Comparison of ENCODE assay signal across 8 cellular contexts in the genomic region with DNA sequence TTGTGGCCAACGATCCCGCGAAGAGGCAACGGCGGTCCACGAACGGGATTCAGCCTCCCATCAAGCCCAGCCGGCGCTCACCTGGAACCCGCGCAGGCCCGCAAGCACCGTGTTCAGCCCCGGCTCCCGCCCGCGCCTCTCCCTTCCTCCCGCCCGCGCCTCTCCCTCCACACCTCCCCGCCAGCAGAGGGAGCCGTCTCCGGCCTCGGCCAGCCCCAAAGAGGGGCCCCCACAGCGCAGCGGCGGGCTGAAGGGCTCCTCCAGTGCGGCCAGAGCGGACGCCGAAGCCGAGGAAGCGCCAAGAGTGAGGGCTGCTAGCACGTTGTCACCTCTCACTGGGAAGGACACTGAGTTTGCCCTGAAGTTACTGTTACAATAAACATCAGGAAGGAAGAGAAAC. TPM values are rescaled to one million over a fixed set of nuclear protein-coding genes. Genes with fewer than 3 reads are reported as not detected.
DNase-seq lines count a peak whose midpoint lies in the region; ATAC-seq and TF ChIP-seq lines count a peak whose summit lies in the region.

No MANE protein-coding gene starts in this region.

- H3K9me3 Mint-ChIP-seq in Calu3 (ENCODE audit: low read depth, unreplicated experiment), result peaks cover 3% of the 10 kb centered on the region
- peaks cover 12% of the 10 kb centered on the region for H3K9me3 Mint-ChIP-seq in T-helper 1 cell treated with Interleukin-12 subunit alpha and Interleukin-12 subunit beta and Interleukin-4 antibody, amounts not matched to agents 30 μg/mL and 1 μg/mL, for 36 hours
- no peaks in the 10 kb centered on the region for H3K9me3 Mint-ChIP-seq in endothelial cell (ENCODE audit: unreplicated experiment)
- H3K9me3 Mint-ChIP-seq in nephron, result peaks cover 20% of the 10 kb centered on the region

- peaks cover 9% of the 10 kb centered on the region for H3K36me3 Mint-ChIP-seq in Calu3 (ENCODE audit: insufficient read depth, unreplicated experiment)
- peaks cover 5% of the 10 kb centered on the region for H3K36me3 Mint-ChIP-seq in T-helper 1 cell treated with Interleukin-12 subunit alpha and Interleukin-12 subunit beta and Interleukin-4 antibody, amounts not matched to agents 30 μg/mL and 1 μg/mL, for 36 hours (ENCODE audit: low read depth)
- peaks cover 10% of the 10 kb centered on the region for H3K36me3 Mint-ChIP-seq in endothelial cell (ENCODE audit: low read depth, unreplicated experiment)
- peaks cover 6% of the 10 kb centered on the region for H3K36me3 Mint-ChIP-seq in nephron (ENCODE audit: low read depth)

- peak overlapping the region; percentile 46 for H3K27ac Mint-ChIP-seq in Calu3 (ENCODE audit: unreplicated experiment)
- H3K27ac Mint-ChIP-seq in T-helper 1 cell treated with Interleukin-12 subunit alpha and Interleukin-12 subunit beta and Interleukin-4 antibody, amounts not matched to agents 30 μg/mL and 1 μg/mL, for 36 hours, result peak overlapping the region; percentile 59
- H3K27ac Mint-ChIP-seq in endothelial cell (ENCODE audit: unreplicated experiment), result no peak overlapping the region
- H3K27ac Mint-ChIP-seq in nephron, result peak overlapping the region in 1 of 3 experiments; percentile 48

- H3K27me3 Mint-ChIP-seq in Calu3 (ENCODE audit: unreplicated experiment) (no peaks in the 10 kb centered on the region), endothelial cell (ENCODE audit: unreplicated experiment) (peaks cover 6% of the 10 kb centered on the region), nephron (ENCODE audit: low read depth) (peaks cover 29% of the 10 kb centered on the region)
- peaks cover 19% of the 10 kb centered on the region for H3K27me3 Mint-ChIP-seq in T-helper 1 cell treated with Interleukin-12 subunit alpha and Interleukin-12 subunit beta and Interleukin-4 antibody, amounts not matched to agents 30 μg/mL and 1 μg/mL, for 36 hours (ENCODE audit: low read depth)

- TF ChIP-seq POLR2A in lower leg skin (IDR thresholded peaks at IDR 0.05), result no peak

- intact Hi-C loops in Calu3 (cut with micrococcal nuclease; ENCODE audit: unreplicated experiment), result loop anchor here (5.0 to 10.0 kb wide), 2 partner anchors 118 to 186 kb away; a partner anchor contains a TSS
- intact Hi-C loops in lower leg skin (cut with DNase I; ENCODE audit: low total_unique reads), result no loop called here

- DNase-seq in Calu3 (peak; percentile 93), endothelial cell (ENCODE audit: low spot score) (peak; percentile 76), lower leg skin (ENCODE audit: low spot score in 2 of 2) (no peak), inferior parietal cortex (ENCODE audit: extremely low spot score) (no peak), NCI-H226 (no peak)

- CTCF ChIA-PET in Calu3 (lab: Charles Lee), result interaction anchor here (0.7 to 2.4 kb wide), 7 partner anchors 32 to 184 kb away, joined by 4 to 15 read pairs (median 5); a partner anchor contains a TSS

- no peak for ATAC-seq in HG02798 (IDR thresholded peaks at IDR 0.05; ENCODE audit: poor library complexity, unreplicated experiment)

- H3K4me1 Mint-ChIP-seq in Calu3 (ENCODE audit: low read depth, unreplicated experiment) (peaks cover 28% of the 10 kb centered on the region), endothelial cell (ENCODE audit: unreplicated experiment) (peaks cover 22% of the 10 kb centered on the region), nephron (peaks cover 14% of the 10 kb centered on the region)
- H3K4me1 Mint-ChIP-seq in T-helper 1 cell treated with Interleukin-12 subunit alpha and Interleukin-12 subunit beta and Interleukin-4 antibody, amounts not matched to agents 30 μg/mL and 1 μg/mL, for 36 hours (ENCODE audit: low read depth), result peaks cover 15% of the 10 kb centered on the region

- H3K4me3 Mint-ChIP-seq in Calu3 (ENCODE audit: low read depth, unreplicated experiment) (peak overlapping the region; percentile 68), endothelial cell (ENCODE audit: unreplicated experiment) (peak overlapping the region; percentile 76), nephron (peak overlapping the region; percentile 76 to 81 (median 76))
- peak overlapping the region; percentile 81 for H3K4me3 Mint-ChIP-seq in T-helper 1 cell treated with Interleukin-12 subunit alpha and Interleukin-12 subunit beta and Interleukin-4 antibody, amounts not matched to agents 30 μg/mL and 1 μg/mL, for 36 hours

- TF ChIP-seq CTCF in Calu3 (IDR thresholded peaks at IDR 0.05; ENCODE audit: unreplicated experiment), result peak; percentile 67
- TF ChIP-seq CTCF in endothelial cell (IDR thresholded peaks at IDR 0.05; ENCODE audit: unreplicated experiment), result peak; percentile 56
- TF ChIP-seq CTCF in nephron (IDR thresholded peaks at IDR 0.05; ENCODE audit: unreplicated experiment in 3 of 3), result peak; percentile 41 to 53 (median 47)
- no peak for TF ChIP-seq CTCF in lower leg skin (IDR thresholded peaks at IDR 0.05)

- no peak overlapping the region for H3K4me3 ChIP-seq in lower leg skin (ENCODE audit: low read depth, poor library complexity, severe bottlenecking)

- BruUV-seq in Calu3 (replicated peaks; lab: Mats Ljungman, UMichigan), result no TSS peak

- 27 to 31% methylated on average over 30 to 32 of the region's 34 CpGs for WGBS in lower leg skin, 2 donors

RNA-seq across cellular contexts. Expression of a gene that starts 55.3 kb away (rescaled TPM):
- total RNA-seq in Calu3 (2022), result 129 and 131 TPM in 2 replicates
- 264 TPM for total RNA-seq in endothelial cell (ENCODE audit: unreplicated experiment)
- 100 to 1,000 TPM; 102 to 139 (median 119) TPM for total RNA-seq in lower leg skin

Comparison
In these comparisons a context has a peak if more than half of its experiments do, and no peak if none do; other contexts are left out.
1. DNase-seq: peak in Calu3 (single experiment) and endothelial cell (single experiment); none in lower leg skin (0 of 2), inferior parietal cortex (single experiment) and NCI-H226 (single experiment).
2. CTCF ChIP-seq: peak in Calu3 (single experiment), endothelial cell (single experiment) and nephron (3 of 3); none in lower leg skin (0 of 3).
3. Peak in every context shown above with its lines, with median percentiles within 50 percentile points of each other: H3K4me3 Mint-ChIP-seq.